ENCODE assay signal across 8 cellular contexts in genomic region chr11:5380740-5381342, GRCh38. TPM values are rescaled to one million over a fixed set of nuclear protein-coding genes. Genes with fewer than 3 reads are reported as not detected.
DNase-seq lines count a peak whose midpoint lies in the region; TF ChIP-seq lines count a peak whose summit lies in the region.

No MANE protein-coding gene starts in this region.

- no peak overlapping the region for H2AK5ac ChIP-seq in mesendoderm (ENCODE audit: low read length)

- H3K79me2 ChIP-seq in GM23248 (ENCODE audit: insufficient read depth) (no peaks in the 10 kb centered on the region), KMS-11 (ENCODE audit: insufficient read depth, low read depth) (no peaks in the 10 kb centered on the region), mesendoderm (ENCODE audit: control insufficient read depth, insufficient read depth, low read length) (no peaks in the 10 kb centered on the region)

- no peak overlapping the region for H4K8ac ChIP-seq in mesendoderm (ENCODE audit: low read depth, low read length)

- no peaks in the 10 kb centered on the region for H3K9me2 ChIP-seq in GM23248 (ENCODE audit: insufficient read depth)

- H2BK5ac ChIP-seq in mesendoderm (ENCODE audit: low read length), result no peak overlapping the region

- H3K36me3 ChIP-seq in GM23248 (ENCODE audit: low read depth) (no peaks in the 10 kb centered on the region), KMS-11 (ENCODE audit: insufficient read depth) (no peaks in the 10 kb centered on the region), mesendoderm (ENCODE audit: control insufficient read depth, insufficient read depth, low read length) (no peaks in the 10 kb centered on the region), uterus (no peaks in the 10 kb centered on the region)

- TF ChIP-seq CTCF in KMS-11 (conservative IDR thresholded peaks at IDR 0.05; ENCODE audit: low read depth, low read length), result peak; percentile 90
- peak in 3 of 4 experiments; percentile 7 to 44 (median 43) for TF ChIP-seq CTCF in uterus (IDR thresholded peaks at IDR 0.05)

- no peaks in the 10 kb centered on the region for H3K79me1 ChIP-seq in mesendoderm (ENCODE audit: low read length)

- no peak overlapping the region for H3K9ac ChIP-seq in GM23248
- no peak overlapping the region for H3K9ac ChIP-seq in KMS-11
- H3K9ac ChIP-seq in mesendoderm (ENCODE audit: low read length), result no peak overlapping the region

- H2BK120ac ChIP-seq in mesendoderm (ENCODE audit: low read depth, low read length), result no peak overlapping the region

- no peak overlapping the region for H2BK15ac ChIP-seq in mesendoderm (replicated peaks; ENCODE audit: low read depth)

- no peak overlapping the region for H3K4me2 ChIP-seq in GM23248 (ENCODE audit: unreplicated experiment)
- no peak overlapping the region for H3K4me2 ChIP-seq in KMS-11
- H3K4me2 ChIP-seq in mesendoderm (ENCODE audit: low read length), result no peak overlapping the region

- H4K5ac ChIP-seq in mesendoderm (ENCODE audit: low read length), result no peak overlapping the region

- intact Hi-C loops in uterus (cut with DNase I; ENCODE audit: low total_unique reads), result no loop called here

- no peak overlapping the region for H3K4me3 ChIP-seq in GM23248
- H3K4me3 ChIP-seq in KMS-11 (IDR thresholded peaks at IDR 0.05; ENCODE audit: insufficient read depth, low read depth, low read length), result no peak overlapping the region
- H3K4me3 ChIP-seq in mesendoderm (ENCODE audit: low read length), result no peak overlapping the region
- no peak overlapping the region for H3K4me3 ChIP-seq in uterus

- no peak overlapping the region for H3K27ac ChIP-seq in GM23248
- no peak overlapping the region for H3K27ac ChIP-seq in KMS-11
- H3K27ac ChIP-seq in mesendoderm (ENCODE audit: low read depth, low read length), result no peak overlapping the region
- no peak overlapping the region for H3K27ac ChIP-seq in uterus

- H3K23ac ChIP-seq in mesendoderm (ENCODE audit: low read length), result no peak overlapping the region

- no peaks in the 10 kb centered on the region for H3F3A ChIP-seq in GM23248 (ENCODE audit: insufficient read depth)

- H3K9me3 ChIP-seq in GM23248 (ENCODE audit: low read depth) (no peaks in the 10 kb centered on the region), uterus (no peaks in the 10 kb centered on the region)

- no peak overlapping the region for H3K4ac ChIP-seq in mesendoderm (ENCODE audit: low read depth, low read length)

- in situ Hi-C loops in GM23248 (cut with MboI), result loop anchor here (10.0 to 25.0 kb wide), 2 partner anchors 256 to 744 kb away; partner anchors contain the start of genes OR51D1 and OR51E1

- peak; percentile 10 for DNase-seq in activated T-cell treated with anti-CD3 and anti-CD28 coated beads for 24 hours (ENCODE audit: low read depth)
- no peak for DNase-seq in activated T-cell treated with anti-CD3 and anti-CD28 coated beads, Interleukin-2, amount 50 U/mL, for 1 hour
- DNase-seq in GM23248, result peak; percentile 77
- peak; percentile 64 for DNase-seq in SKM-1 (lab: John Stamatoyannopoulos, UW; ENCODE audit: unreplicated experiment)
- peak; percentile 64 for DNase-seq in ecto neural progenitor cell (ENCODE audit: low spot score)
- DNase-seq in mesendoderm, result peak; percentile 86
- DNase-seq in uterus, result peak in 1 of 2 donors; percentile 15

- no peak overlapping the region for H3K18ac ChIP-seq in mesendoderm (ENCODE audit: low read length)

- no peak for TF ChIP-seq POLR2A in uterus (IDR thresholded peaks at IDR 0.05)

- H3K4me1 ChIP-seq in GM23248 (ENCODE audit: insufficient read depth) (no peaks in the 10 kb centered on the region), KMS-11 (ENCODE audit: low read depth, poor library complexity, severe bottlenecking) (no peaks in the 10 kb centered on the region), mesendoderm (ENCODE audit: control insufficient read depth, low read depth, low read length) (no peaks in the 10 kb centered on the region), uterus (no peaks in the 10 kb centered on the region)

- peak overlapping the region; percentile 43 for H2AFZ ChIP-seq in GM23248
- no peak overlapping the region for H2AFZ ChIP-seq in KMS-11 (ENCODE audit: low read depth)

- 74 to 75% methylated on average over 4 of the region's 4 CpGs for WGBS in GM23248 (ENCODE audit: low coverage in 1 of 2, low lambda C conversion rate in 2 of 2, missing lambda C conversion rate in 2 of 2), 2 experiments
- no CpG with 5 or more reads among the region's 4 CpGs for WGBS in mesendoderm (ENCODE audit: extremely low coverage, insufficient coverage, low lambda C conversion rate)

- H4K20me1 ChIP-seq in GM23248 (ENCODE audit: insufficient read depth) (no peaks in the 10 kb centered on the region), KMS-11 (ENCODE audit: insufficient read depth) (no peaks in the 10 kb centered on the region)

- H3K27me3 ChIP-seq in GM23248 (replicated peaks; ENCODE audit: insufficient read depth), result no peaks in the 10 kb centered on the region
- H3K27me3 ChIP-seq in KMS-11 (ENCODE audit: insufficient read depth, low read depth), result no peaks in the 10 kb centered on the region
- no peaks in the 10 kb centered on the region for H3K27me3 ChIP-seq in mesendoderm (ENCODE audit: insufficient read depth, low read length, poor library complexity)
- H3K27me3 ChIP-seq in uterus, result no peaks in the 10 kb centered on the region

- no peak overlapping the region for H3K56ac ChIP-seq in mesendoderm (ENCODE audit: low read length)

RNA-seq across cellular contexts. Expression of gene OR51M1, which starts 2.8 kb away (rescaled TPM):
- total RNA-seq in GM23248 (2014; rRNA removed; shearing (Covaris generic)), result not detected in 2 replicates
- not detected in 2 replicates for polyA plus RNA-seq in GM23248 (2016; fragmentation: Nextera tagmentation; extraction: Ambion mirVana)
- 0.11 TPM for polyA plus RNA-seq in mesendoderm (2013, experiment 1 of 2)
- polyA plus RNA-seq in mesendoderm (2013, experiment 2 of 2), result 0.14 TPM
- total RNA-seq in uterus, result not detected

RNA-seq across cellular contexts. Expression of gene OR51B6, which starts 29.5 kb away (rescaled TPM):
- total RNA-seq in GM23248 (2014; rRNA removed; shearing (Covaris generic)), result not detected in 2 replicates
- polyA plus RNA-seq in GM23248 (2016; fragmentation: Nextera tagmentation; extraction: Ambion mirVana), result not detected in 2 replicates
- polyA plus RNA-seq in mesendoderm (2013, experiment 1 of 2), result not detected
- not detected for polyA plus RNA-seq in mesendoderm (2013, experiment 2 of 2)
- not detected for total RNA-seq in uterus

RNA-seq across cellular contexts. Expression of gene OR51B5, which starts 37.5 kb away (rescaled TPM):
- total RNA-seq in GM23248 (2014; rRNA removed; shearing (Covaris generic)), result not detected in 2 replicates
- polyA plus RNA-seq in GM23248 (2016; fragmentation: Nextera tagmentation; extraction: Ambion mirVana), result not detected in 2 replicates
- polyA plus RNA-seq in mesendoderm (2013, experiment 1 of 2), result 0.08 TPM
- polyA plus RNA-seq in mesendoderm (2013, experiment 2 of 2), result not detected
- total RNA-seq in uterus, result 1 to 10 TPM in 1 of 4 donors, under 1 TPM in 1, not detected in 2; 0.85 to 2.9 TPM

RNA-seq across cellular contexts. Expression of gene OR51Q1, which starts 41.1 kb away (rescaled TPM):
- not detected in 2 replicates for total RNA-seq in GM23248 (2014; rRNA removed; shearing (Covaris generic))
- not detected in 2 replicates for polyA plus RNA-seq in GM23248 (2016; fragmentation: Nextera tagmentation; extraction: Ambion mirVana)
- polyA plus RNA-seq in mesendoderm (2013, experiment 1 of 2), result not detected
- polyA plus RNA-seq in mesendoderm (2013, experiment 2 of 2), result 0.04 TPM
- total RNA-seq in uterus, result not detected

RNA-seq across cellular contexts. Expression of gene OR51B2, which starts 56.7 kb away (rescaled TPM):
- total RNA-seq in GM23248 (2014; rRNA removed; shearing (Covaris generic)), result not detected in 2 replicates
- polyA plus RNA-seq in GM23248 (2016; fragmentation: Nextera tagmentation; extraction: Ambion mirVana), result not detected in 2 replicates
- polyA plus RNA-seq in mesendoderm (2013, experiment 1 of 2), result not detected
- not detected for polyA plus RNA-seq in mesendoderm (2013, experiment 2 of 2)
- 1 to 10 TPM in 1 of 4 donors, under 1 TPM in 1, not detected in 2; 0.82 to 1.5 TPM for total RNA-seq in uterus
